11 cellular contexts compared by ENCODE assay signal in the genomic region with DNA sequence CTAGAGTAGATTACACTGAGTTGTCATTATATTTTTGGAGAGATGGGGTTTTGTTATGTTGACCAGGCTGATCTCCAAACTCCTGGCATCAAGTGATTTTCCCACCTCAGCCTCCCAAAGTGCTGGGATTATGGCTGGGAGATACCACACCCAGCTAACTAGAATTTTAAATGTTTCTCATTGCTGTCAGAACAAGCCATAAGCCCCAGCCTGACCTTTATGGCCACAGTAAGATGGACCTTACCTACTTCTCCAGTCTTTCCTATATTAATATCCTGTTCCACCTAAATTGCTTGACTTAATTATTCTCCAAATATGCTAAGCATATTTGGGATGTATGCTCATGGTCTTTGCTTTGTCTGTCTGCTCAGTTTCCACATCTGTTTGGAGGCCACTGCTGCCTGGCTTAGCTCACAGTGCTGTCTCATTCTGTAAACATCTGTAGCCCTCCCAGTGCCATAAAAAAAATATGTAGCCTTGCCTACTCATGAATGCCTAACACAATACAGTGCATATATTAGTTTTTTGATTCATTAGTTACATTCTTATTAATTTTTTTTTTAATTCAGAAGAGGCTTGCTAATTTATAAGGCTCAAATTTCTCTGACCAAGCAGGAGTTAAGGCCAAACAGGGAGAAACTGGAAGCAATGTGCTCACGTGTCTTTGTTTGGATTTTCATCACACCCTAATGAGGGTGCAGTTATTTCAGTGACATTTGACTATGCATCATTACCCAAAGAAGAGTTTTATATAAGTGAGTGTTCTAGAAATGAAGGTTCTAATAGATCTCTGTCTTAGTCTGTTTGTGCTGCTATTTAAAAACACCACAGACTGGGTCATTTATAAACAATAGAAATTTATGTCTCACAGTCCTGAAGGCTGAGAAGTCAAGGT. TPM values are rescaled to one million over a fixed set of nuclear protein-coding genes. Genes with fewer than 3 reads are reported as not detected.
A peak's percentile ranks its signal among the peaks of the same experiment; 100 is the strongest.
DNase-seq lines count a peak whose midpoint lies in the region; ATAC-seq and TF ChIP-seq lines count a peak whose summit lies in the region.
"Had no signal": no experiment of that assay in that cellular context is flagged by ENCODE, and none has a peak within 500 bp of the region (broad histone marks: within the 10 kb centered on the region; RNA-seq: fewer than 3 reads in every experiment).

No MANE protein-coding gene starts in this region.

- no peaks in the 10 kb centered on the region for H3K79me2 ChIP-seq in PC-3 (ENCODE audit: low read length)

- H4K20me1 ChIP-seq in PC-3 (ENCODE audit: low read length), result no peaks in the 10 kb centered on the region

- peaks cover 11% of the 10 kb centered on the region for H3K4me1 ChIP-seq in PC-3 (ENCODE audit: insufficient read depth, low read length)

- POLR2A ChIA-PET in PC-3 (lab: Charles Lee; ENCODE audit: unreplicated experiment), result no interaction called here

- no peak overlapping the region for H3K9ac ChIP-seq in PC-3 (ENCODE audit: low read length)

- DNase-seq in DMS53 treated with DMSO at 0.1 percent for 48 hours (lab: John Stamatoyannopoulos, UW; ENCODE audit: unreplicated experiment) (peak; percentile 8), PC-3 (peak; percentile 70), fibroblast of the aortic adventitia (ENCODE audit: low read depth) (peak; percentile 81), sciatic nerve (ENCODE audit: low spot score) (no peak), DMS 273 (lab: John Stamatoyannopoulos, UW; ENCODE audit: unreplicated experiment) (no peak), NCI-H1048 (lab: John Stamatoyannopoulos, UW) (no peak)
- DNase-seq: activated CD4-positive, alpha-beta T cell treated with anti-CD3 and anti-CD28 coated beads, Interleukin-2, amount 50 U/mL, for 48 hours; GOT3; NK-92 treated with Interleukin-12 subunit alpha and Interleukin-12 subunit beta, amount 100 ng/mL, for 24 hours had no signal

- TF ChIP-seq POLR2A in GM18505 (IDR thresholded peaks at IDR 0.05; ENCODE audit: borderline replicate concordance, extremely low read depth, insufficient read depth, insufficient read length), result no peak

- 0 out of 2 replicates have a peak, but pooled peaks cover 8% of the 10 kb centered on the region for H3K9me3 ChIP-seq in PC-3 (ENCODE audit: low read length)

- H3K27me3 ChIP-seq in PC-3 (ENCODE audit: low read length), result no peaks in the 10 kb centered on the region

- ATAC-seq in PC-3 (peak; percentile 98), sciatic nerve (peak; percentile 38), GM21360 (IDR thresholded peaks at IDR 0.05; ENCODE audit: unreplicated experiment) (no peak), GM18505 (IDR thresholded peaks at IDR 0.05; ENCODE audit: unreplicated experiment) (no peak)

- intact Hi-C loops in PC-3 (cut with micrococcal nuclease) (loop anchor here (2.0 kb wide), 1 partner anchor 29 kb away; no protein-coding TSS in a partner anchor), sciatic nerve (cut with DNase I) (no loop called here)

- H3K4me3 ChIP-seq in PC-3 (ENCODE audit: low read length), result no peak overlapping the region
- H3K4me3 ChIP-seq in fibroblast of the aortic adventitia (ENCODE audit: low read depth, low read length), result no peak overlapping the region

- H3K36me3 ChIP-seq in PC-3 (ENCODE audit: low read depth, low read length), result no peaks in the 10 kb centered on the region

- TF ChIP-seq CTCF in PC-3 (conservative IDR thresholded peaks at IDR 0.05; ENCODE audit: low read depth, low read length), result no peak
- TF ChIP-seq CTCF in fibroblast of the aortic adventitia (IDR thresholded peaks at IDR 0.05; ENCODE audit: insufficient read depth, low read length), result no peak

- no peaks in the 10 kb centered on the region for H3K9me2 ChIP-seq in PC-3 (replicated peaks; ENCODE audit: low read length)

- H3K4me2 ChIP-seq in PC-3 (ENCODE audit: low read length), result 0 out of 2 replicates have a peak overlapping the region, but pooled peaks have one; percentile 1

- H2AFZ ChIP-seq in PC-3 (ENCODE audit: low read length), result no peak overlapping the region

- BruUV-seq in PC-3 (replicated peaks; lab: Mats Ljungman, UMichigan), result no TSS peak

- no peaks in the 10 kb centered on the region for H3F3A ChIP-seq in PC-3 (ENCODE audit: low read length, unreplicated experiment)

- CTCF ChIA-PET in PC-3 (lab: Charles Lee), result no interaction called here

- peak overlapping the region; percentile 9; the same call in 1 of the 2 replicates for H3K27ac ChIP-seq in PC-3 (ENCODE audit: low read length)

RNA-seq across cellular contexts. Expression of a gene that starts 45.3 kb away (rescaled TPM):
- total RNA-seq in PC-3 (2014; rRNA removed) (54.7 and 70.6 TPM in 2 replicates), fibroblast of the aortic adventitia (ENCODE audit: low replicate concordance) (34.8 and 43.9 TPM in 2 replicates), sciatic nerve (42.2 TPM)

Comparison
In these comparisons a context has a peak if more than half of its experiments do, and no peak if none do; other contexts are left out.
1. DNase-seq: peak in DMS53 treated with DMSO at 0.1 percent for 48 hours (single experiment), PC-3 (single experiment) and fibroblast of the aortic adventitia (single experiment); none in sciatic nerve (single experiment), DMS 273 (single experiment) and NCI-H1048 (single experiment).
2. ATAC-seq: peak in PC-3 (single experiment) and sciatic nerve (single experiment); none in GM21360 (single experiment) and GM18505 (single experiment).